ENCODE assay signal across 1 cellular context in the genomic region with DNA sequence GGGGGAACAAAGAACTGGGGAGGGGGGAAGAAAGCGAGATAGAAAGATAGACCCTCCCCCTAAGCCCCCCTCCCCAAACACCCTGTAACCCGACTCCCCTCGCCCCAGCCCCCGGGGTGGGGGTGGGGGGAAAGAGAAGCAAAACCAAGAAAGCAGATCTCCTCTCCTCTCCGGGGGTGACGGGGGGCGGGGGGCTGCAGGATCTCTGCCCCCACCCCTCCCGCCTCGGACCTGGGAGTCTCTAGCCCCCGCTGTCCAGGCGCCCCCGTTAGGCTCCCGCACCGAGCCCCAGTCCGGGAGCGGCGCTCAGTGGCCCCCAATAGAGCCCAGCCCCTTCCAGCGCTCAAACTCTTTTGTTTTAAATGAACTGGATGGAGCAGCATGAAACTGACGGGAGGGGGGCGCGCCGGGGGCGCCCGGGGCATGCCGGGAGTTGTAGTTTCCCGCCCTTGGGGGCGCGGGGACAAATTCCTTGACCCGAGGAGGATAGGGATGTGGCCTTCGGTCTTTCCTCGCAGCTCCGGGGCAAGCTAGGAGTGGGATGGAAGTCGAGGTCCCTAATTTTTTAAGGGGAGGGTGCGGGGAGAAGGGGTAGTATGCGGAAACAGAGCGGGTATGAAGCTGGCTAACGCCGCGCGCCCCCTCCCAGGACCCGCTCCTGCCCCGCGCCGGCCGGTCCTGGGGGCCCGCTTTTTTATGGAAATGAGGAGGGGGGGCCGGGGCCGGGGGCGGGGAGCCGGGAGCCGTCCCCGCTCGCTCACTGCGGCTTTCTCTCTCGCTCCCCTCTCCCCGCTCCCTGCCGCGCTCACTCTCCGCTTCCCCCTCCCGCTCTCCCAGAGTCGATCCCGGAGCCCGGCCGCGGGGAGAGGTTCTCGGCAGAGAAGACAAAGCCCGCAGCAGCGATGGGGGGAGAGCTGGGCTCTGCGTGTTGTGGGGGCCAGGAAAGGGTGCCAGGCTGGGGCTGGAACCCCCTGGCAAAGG.
TF ChIP-seq lines count a peak whose summit lies in the region.

A gene with protein sequence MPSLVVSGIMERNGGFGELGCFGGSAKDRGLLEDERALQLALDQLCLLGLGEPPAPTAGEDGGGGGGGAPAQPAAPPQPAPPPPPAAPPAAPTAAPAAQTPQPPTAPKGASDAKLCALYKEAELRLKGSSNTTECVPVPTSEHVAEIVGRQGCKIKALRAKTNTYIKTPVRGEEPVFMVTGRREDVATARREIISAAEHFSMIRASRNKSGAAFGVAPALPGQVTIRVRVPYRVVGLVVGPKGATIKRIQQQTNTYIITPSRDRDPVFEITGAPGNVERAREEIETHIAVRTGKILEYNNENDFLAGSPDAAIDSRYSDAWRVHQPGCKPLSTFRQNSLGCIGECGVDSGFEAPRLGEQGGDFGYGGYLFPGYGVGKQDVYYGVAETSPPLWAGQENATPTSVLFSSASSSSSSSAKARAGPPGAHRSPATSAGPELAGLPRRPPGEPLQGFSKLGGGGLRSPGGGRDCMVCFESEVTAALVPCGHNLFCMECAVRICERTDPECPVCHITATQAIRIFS (minus strand): TSS at position 355 of the 981 bp plus-strand sequence. CDS start 467 bp downstream, outside the sequence.

TF ChIP-seq in neural cell, 6 proteins besides CTCF, POLR2A, EP300 and RAD21 (continued from another document):
- TF ChIP-seq, protein P1, sequence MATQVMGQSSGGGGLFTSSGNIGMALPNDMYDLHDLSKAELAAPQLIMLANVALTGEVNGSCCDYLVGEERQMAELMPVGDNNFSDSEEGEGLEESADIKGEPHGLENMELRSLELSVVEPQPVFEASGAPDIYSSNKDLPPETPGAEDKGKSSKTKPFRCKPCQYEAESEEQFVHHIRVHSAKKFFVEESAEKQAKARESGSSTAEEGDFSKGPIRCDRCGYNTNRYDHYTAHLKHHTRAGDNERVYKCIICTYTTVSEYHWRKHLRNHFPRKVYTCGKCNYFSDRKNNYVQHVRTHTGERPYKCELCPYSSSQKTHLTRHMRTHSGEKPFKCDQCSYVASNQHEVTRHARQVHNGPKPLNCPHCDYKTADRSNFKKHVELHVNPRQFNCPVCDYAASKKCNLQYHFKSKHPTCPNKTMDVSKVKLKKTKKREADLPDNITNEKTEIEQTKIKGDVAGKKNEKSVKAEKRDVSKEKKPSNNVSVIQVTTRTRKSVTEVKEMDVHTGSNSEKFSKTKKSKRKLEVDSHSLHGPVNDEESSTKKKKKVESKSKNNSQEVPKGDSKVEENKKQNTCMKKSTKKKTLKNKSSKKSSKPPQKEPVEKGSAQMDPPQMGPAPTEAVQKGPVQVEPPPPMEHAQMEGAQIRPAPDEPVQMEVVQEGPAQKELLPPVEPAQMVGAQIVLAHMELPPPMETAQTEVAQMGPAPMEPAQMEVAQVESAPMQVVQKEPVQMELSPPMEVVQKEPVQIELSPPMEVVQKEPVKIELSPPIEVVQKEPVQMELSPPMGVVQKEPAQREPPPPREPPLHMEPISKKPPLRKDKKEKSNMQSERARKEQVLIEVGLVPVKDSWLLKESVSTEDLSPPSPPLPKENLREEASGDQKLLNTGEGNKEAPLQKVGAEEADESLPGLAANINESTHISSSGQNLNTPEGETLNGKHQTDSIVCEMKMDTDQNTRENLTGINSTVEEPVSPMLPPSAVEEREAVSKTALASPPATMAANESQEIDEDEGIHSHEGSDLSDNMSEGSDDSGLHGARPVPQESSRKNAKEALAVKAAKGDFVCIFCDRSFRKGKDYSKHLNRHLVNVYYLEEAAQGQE (IDR thresholded peaks at IDR 0.05; ENCODE audit: borderline replicate concordance), result peak; percentile 65
- TF ChIP-seq SMC3 (conservative IDR thresholded peaks at IDR 0.05; ENCODE audit: poor library complexity), result no peak
